In the genomic region with DNA sequence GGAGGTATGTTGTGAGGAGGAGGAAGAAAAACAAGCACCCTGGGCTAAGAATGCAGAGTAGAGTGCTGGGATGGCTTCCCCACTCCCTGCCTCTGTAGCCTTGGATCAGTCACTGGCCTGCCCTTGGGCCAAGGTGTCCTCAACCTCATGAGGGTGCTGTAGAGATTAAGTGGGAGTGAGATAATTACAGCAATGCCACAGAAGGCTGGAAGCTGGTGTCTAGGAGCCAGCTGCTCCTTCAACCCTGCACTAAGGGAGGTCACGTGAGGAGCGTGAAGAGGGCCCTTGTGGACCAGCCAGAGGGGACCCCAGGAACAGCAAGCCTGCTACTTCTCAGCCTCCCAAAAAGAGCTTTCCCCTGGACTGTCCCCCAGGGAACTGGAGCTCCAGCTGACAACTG, we compare ENCODE assay signal across 22 cellular contexts.
DNase-seq lines count a peak whose midpoint lies in the region; ATAC-seq and TF ChIP-seq lines count a peak whose summit lies in the region.
"Had no signal": no experiment of that assay in that cellular context is flagged by ENCODE, and none has a peak within 500 bp of the region (broad histone marks: within the 10 kb centered on the region; RNA-seq: fewer than 3 reads in every experiment).

No MANE protein-coding gene starts in this region.

- peak overlapping the region; percentile 68; the same call in 1 of the 3 replicates for H2BK15ac ChIP-seq in IMR-90 (ENCODE audit: low read depth, low read length)

- H3K79me2 ChIP-seq in hepatocyte = no peaks in the 10 kb centered on the region

- H3K9ac ChIP-seq in IMR-90 (ENCODE audit: low read depth, low read length) = no peak overlapping the region
- H3K9ac ChIP-seq: BLaER1 treated with 17β-estradiol and CSF1 and Interleukin-3, amounts not matched to agents 10 nM and 100 nM; SK-N-SH had no signal

- POLR2A ChIA-PET in IMR-90 (lab: Charles Lee; ENCODE audit: unreplicated experiment) = no interaction called here

- no peak overlapping the region for H2AK9ac ChIP-seq in IMR-90 (replicated peaks; ENCODE audit: low read depth, low read length, poor library complexity)

- H3K27me3 Mint-ChIP-seq in glutamatergic neuron (ENCODE audit: unreplicated experiment) = peaks cover 5% of the 10 kb centered on the region
- peaks cover 11% of the 10 kb centered on the region for H3K27me3 Mint-ChIP-seq in type B pancreatic cell

- no peaks in the 10 kb centered on the region for H3K9me2 ChIP-seq in hepatocyte (replicated peaks; ENCODE audit: insufficient read depth)
- H3K9me2 ChIP-seq: SK-N-SH had no signal

- intact Hi-C loops in IMR-90 (cut with micrococcal nuclease) = no loop called here

- peaks cover 11% of the 10 kb centered on the region for H3K9me1 ChIP-seq in IMR-90 (ENCODE audit: insufficient read depth, low read length)

- CTCF ChIA-PET in IMR-90 (lab: Yijun Ruan, JAX) = no interaction called here

- H3K4me2 ChIP-seq in IMR-90 (ENCODE audit: low read depth, low read length) = no peak overlapping the region
- H3K4me2 ChIP-seq in hepatocyte = no peak overlapping the region
- H3K4me2 ChIP-seq: BLaER1 treated with 17β-estradiol and CSF1 and Interleukin-3, amounts not matched to agents 10 nM and 100 nM; SK-N-SH had no signal

- H4K91ac ChIP-seq in IMR-90 (ENCODE audit: insufficient read depth, low read depth, low read length) = no peak overlapping the region

- no CpG with 5 or more reads among the region's 2 CpGs for WGBS in IMR-90 (ENCODE audit: extremely low coverage in 2 of 2, insufficient read length in 1 of 2), 2 experiments
- WGBS in hepatocyte (ENCODE audit: low lambda C conversion rate, missing lambda C conversion rate) = 97% methylated on average over 2 of the region's 2 CpGs

- no peak overlapping the region for H3K23ac ChIP-seq in IMR-90 (ENCODE audit: low read depth, low read length)

- H3K9me3 ChIP-seq in IMR-90 (ENCODE audit: control insufficient read depth, insufficient read depth, low read length) = no peaks in the 10 kb centered on the region
- no peaks in the 10 kb centered on the region for H3K9me3 ChIP-seq in hepatocyte (ENCODE audit: low read depth)
- H3K9me3 ChIP-seq: BLaER1 treated with 17β-estradiol and CSF1 and Interleukin-3, amounts not matched to agents 10 nM and 100 nM; MG63; SK-N-SH had no signal

- dilution Hi-C loops in IMR-90 (cut with HindIII; ENCODE audit: low sequenced_read_pairs, unreplicated experiment) = no loop called here

- H3K56ac ChIP-seq in IMR-90 (ENCODE audit: extremely low read depth, insufficient read depth, low read length) = no peak overlapping the region

- no peak overlapping the region for H3K18ac ChIP-seq in IMR-90 (ENCODE audit: low read depth, low read length)

- no peak for TF ChIP-seq RAD21 in IMR-90 (IDR thresholded peaks at IDR 0.05; ENCODE audit: low read length)

- H3K14ac ChIP-seq in IMR-90 (replicated peaks; ENCODE audit: low read depth, low read length) = no peak overlapping the region

- H3K4ac ChIP-seq in IMR-90 (ENCODE audit: low read depth, low read length) = peak overlapping the region; percentile 26; the same call in 1 of the 2 replicates

- no peak for DNase-seq in IMR-90
- peak; percentile 70 to 87 for DNase-seq in NCI-H524 (lab: John Stamatoyannopoulos, UW)
- DNase-seq in glutamatergic neuron = no peak
- peak; percentile 16 for DNase-seq in type B pancreatic cell (ENCODE audit: extremely low spot score, unreplicated experiment)
- no peak for DNase-seq in T-helper 1 cell
- DNase-seq in hepatocyte (ENCODE audit: low spot score) = no peak
- DNase-seq: Calu3; CD8-positive, alpha-beta T cell; DMS79; HFFc6; Karpas-422; MG63; NCI-H1048; NCI-H1436; NCI-H2081; NCI-H510A treated with DMSO at 0.1 percent for 48 hours; PC-3; RPMI8226; SHP77 treated with DMSO at 0.1 percent for 48 hours; SK-N-SH had no signal

- no peak overlapping the region for H3K4me3 ChIP-seq in IMR-90 (ENCODE audit: insufficient read depth, low read depth, low read length)
- no peak overlapping the region for H3K4me3 ChIP-seq in hepatocyte
- H3K4me3 ChIP-seq: BLaER1 treated with 17β-estradiol and CSF1 and Interleukin-3, amounts not matched to agents 10 nM and 100 nM; MG63 had no signal

- no TSS peak for BruUV-seq in IMR-90 (replicated peaks; lab: Mats Ljungman, UMichigan)

- in situ Hi-C loops in IMR-90 (cut with MboI; ENCODE audit: low sequenced_read_pairs) = no loop called here

- TF ChIP-seq POLR2A in IMR-90 (IDR thresholded peaks at IDR 0.05; ENCODE audit: low read depth, low read length) = no peak

- no peak overlapping the region for H2BK5ac ChIP-seq in IMR-90 (ENCODE audit: low read depth, low read length, poor library complexity, severe bottlenecking)

- H3K4me3 Mint-ChIP-seq in glutamatergic neuron (ENCODE audit: unreplicated experiment) (no peak overlapping the region), type B pancreatic cell (no peak overlapping the region)
- H3K4me3 Mint-ChIP-seq: CD8-positive, alpha-beta T cell; HFFc6 had no signal

- no peak overlapping the region; the same call in 1 of the 2 replicates for H2BK120ac ChIP-seq in IMR-90 (ENCODE audit: low read depth, low read length)

- H4K5ac ChIP-seq in IMR-90 (ENCODE audit: low read depth, low read length) = no peak overlapping the region

- H3K27ac Mint-ChIP-seq in glutamatergic neuron (ENCODE audit: unreplicated experiment) (peak overlapping the region; percentile 80), type B pancreatic cell (no peak overlapping the region)
- H3K27ac Mint-ChIP-seq: CD8-positive, alpha-beta T cell; HFFc6 had no signal

- H3K27me3 ChIP-seq in IMR-90 (ENCODE audit: control insufficient read depth, insufficient read depth, low read length) (no peaks in the 10 kb centered on the region; the same call in 1 of the 2 replicates), hepatocyte (no peaks in the 10 kb centered on the region)
- H3K27me3 ChIP-seq: BLaER1 treated with 17β-estradiol and CSF1 and Interleukin-3, amounts not matched to agents 10 nM and 100 nM; MG63 had no signal

- peaks cover 14% of the 10 kb centered on the region for H3K4me1 ChIP-seq in IMR-90 (ENCODE audit: control insufficient read depth, insufficient read depth, low read length)
- H3K4me1 ChIP-seq in hepatocyte (ENCODE audit: insufficient read depth) = peaks cover 10% of the 10 kb centered on the region

- ATAC-seq in IMR-90 (ENCODE audit: low read depth) (no peak), GM21529 (IDR thresholded peaks at IDR 0.05; ENCODE audit: unreplicated experiment) (no peak)
- ATAC-seq: CD8-positive, alpha-beta T cell; PC-3 had no signal

- TF ChIP-seq CTCF in IMR-90 (conservative IDR thresholded peaks at IDR 0.05; ENCODE audit: low read depth, low read length) = no peak
- TF ChIP-seq CTCF in glutamatergic neuron (IDR thresholded peaks at IDR 0.05; ENCODE audit: partially characterized antibody, unreplicated experiment) = no peak
- TF ChIP-seq CTCF in type B pancreatic cell (conservative IDR thresholded peaks at IDR 0.05) = no peak
- TF ChIP-seq CTCF in hepatocyte (IDR thresholded peaks at IDR 0.05; ENCODE audit: poor library complexity) = no peak

- H4K8ac ChIP-seq in IMR-90 (ENCODE audit: low read depth in 2 of 2, low read length in 2 of 2) = no peak overlapping the region

- H3K79me1 ChIP-seq in IMR-90 (ENCODE audit: low read depth in 1 of 2, low read length in 2 of 2) = no peaks in the 10 kb centered on the region

- H2AK5ac ChIP-seq in IMR-90 (ENCODE audit: low read depth, low read length) = peak overlapping the region; percentile 70; the same call in 1 of the 2 replicates

- peaks cover 9% of the 10 kb centered on the region for H3K36me3 Mint-ChIP-seq in glutamatergic neuron (ENCODE audit: unreplicated experiment)
- H3K36me3 Mint-ChIP-seq in type B pancreatic cell = no peaks in the 10 kb centered on the region
- H3K36me3 Mint-ChIP-seq: CD8-positive, alpha-beta T cell had no signal

- H3K36me3 ChIP-seq in IMR-90 (ENCODE audit: control insufficient read depth, insufficient read depth, low read length) = no peaks in the 10 kb centered on the region
- H3K36me3 ChIP-seq in hepatocyte (replicated peaks; ENCODE audit: insufficient read depth, low read depth) = no peaks in the 10 kb centered on the region
- H3K36me3 ChIP-seq: BLaER1 treated with 17β-estradiol and CSF1 and Interleukin-3, amounts not matched to agents 10 nM and 100 nM; MG63 had no signal

- peaks cover 24% of the 10 kb centered on the region for H3K4me1 Mint-ChIP-seq in glutamatergic neuron (ENCODE audit: low read depth, unreplicated experiment)
- no peaks in the 10 kb centered on the region for H3K4me1 Mint-ChIP-seq in type B pancreatic cell (ENCODE audit: unreplicated experiment)

- H2AFZ ChIP-seq in IMR-90 (replicated peaks; ENCODE audit: low read length, poor library complexity) (no peak overlapping the region), hepatocyte (no peak overlapping the region)

- H4K20me1 ChIP-seq in IMR-90 (ENCODE audit: insufficient read depth, low read length) (no peaks in the 10 kb centered on the region), hepatocyte (ENCODE audit: insufficient read depth, poor library complexity, severe bottlenecking) (no peaks in the 10 kb centered on the region)
- H4K20me1 ChIP-seq: BLaER1 treated with 17β-estradiol and CSF1 and Interleukin-3, amounts not matched to agents 10 nM and 100 nM had no signal

- no peak overlapping the region for H2BK20ac ChIP-seq in IMR-90 (ENCODE audit: low read depth, low read length)

- no peak overlapping the region for H3K27ac ChIP-seq in IMR-90 (ENCODE audit: insufficient read depth, low read length)
- H3K27ac ChIP-seq in hepatocyte = no peak overlapping the region
- H3K27ac ChIP-seq: BLaER1 treated with 17β-estradiol and CSF1 and Interleukin-3, amounts not matched to agents 10 nM and 100 nM had no signal

- H3K9me3 Mint-ChIP-seq in glutamatergic neuron (ENCODE audit: unreplicated experiment) (no peaks in the 10 kb centered on the region), type B pancreatic cell (no peaks in the 10 kb centered on the region)
- H3K9me3 Mint-ChIP-seq: CD8-positive, alpha-beta T cell; HFFc6 had no signal

TF ChIP-seq in IMR-90, 13 proteins besides CTCF, POLR2A, EP300 and RAD21 (continues in another document):
- TF ChIP-seq, protein P1, sequence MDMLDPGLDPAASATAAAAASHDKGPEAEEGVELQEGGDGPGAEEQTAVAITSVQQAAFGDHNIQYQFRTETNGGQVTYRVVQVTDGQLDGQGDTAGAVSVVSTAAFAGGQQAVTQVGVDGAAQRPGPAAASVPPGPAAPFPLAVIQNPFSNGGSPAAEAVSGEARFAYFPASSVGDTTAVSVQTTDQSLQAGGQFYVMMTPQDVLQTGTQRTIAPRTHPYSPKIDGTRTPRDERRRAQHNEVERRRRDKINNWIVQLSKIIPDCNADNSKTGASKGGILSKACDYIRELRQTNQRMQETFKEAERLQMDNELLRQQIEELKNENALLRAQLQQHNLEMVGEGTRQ (IDR thresholded peaks at IDR 0.05; ENCODE audit: low read depth, low read length) = no peak
- TF ChIP-seq BHLHE40 (IDR thresholded peaks at IDR 0.05; ENCODE audit: low read depth, low read length) = no peak
- TF ChIP-seq MXI1 (IDR thresholded peaks at IDR 0.05; ENCODE audit: borderline replicate concordance, low read depth, low read length) = no peak
- TF ChIP-seq FOS (IDR thresholded peaks at IDR 0.05; ENCODE audit: low read depth, low read length) = no peak
- TF ChIP-seq CHD1 (IDR thresholded peaks at IDR 0.05; ENCODE audit: low read depth, low read length) = no peak
- TF ChIP-seq CEBPB (IDR thresholded peaks at IDR 0.05; ENCODE audit: low read depth, low read length) = no peak
- TF ChIP-seq RFX5 (IDR thresholded peaks at IDR 0.05; ENCODE audit: low read depth, low read length) = no peak

Comparison
In these comparisons a context has a peak if more than half of its experiments do, and no peak if none do; other contexts are left out.
1. DNase-seq: peak in NCI-H524 (2 of 2) and type B pancreatic cell (single experiment); none in IMR-90 (single experiment), glutamatergic neuron (single experiment), T-helper 1 cell (0 of 5) and hepatocyte (single experiment).